Comparison of ENCODE assay signal across 8 cellular contexts in genomic region chr1:77975386-77975785, GRCh38. TPM values are rescaled to one million over a fixed set of nuclear protein-coding genes. Genes with fewer than 3 reads are reported as not detected.
DNase-seq lines count a peak whose midpoint lies in the region; ATAC-seq and TF ChIP-seq lines count a peak whose summit lies in the region.

No MANE protein-coding gene starts in this region.

- H3K4me3 ChIP-seq in MM.1S (ENCODE audit: low read length) (no peak overlapping the region), neural cell (ENCODE audit: low read length) (peak overlapping the region; percentile 90)

- H3K4me1 ChIP-seq in MM.1S (ENCODE audit: low read length) = peaks cover 20% of the 10 kb centered on the region

- H3K4me3 Mint-ChIP-seq in central memory CD8-positive, alpha-beta T cell = no peak overlapping the region

- H3K79me2 ChIP-seq in MM.1S (ENCODE audit: low read length) = peaks cover 95% of the 10 kb centered on the region
- H3K79me2 ChIP-seq in neural cell (replicated peaks; ENCODE audit: insufficient read depth, low read length) = peaks cover 85% of the 10 kb centered on the region

- peaks cover 47% of the 10 kb centered on the region for H3K4me1 Mint-ChIP-seq in central memory CD8-positive, alpha-beta T cell

- DNase-seq in ELR (ENCODE audit: low read depth) = peak; percentile 76
- DNase-seq in MM.1S = no peak
- no peak for DNase-seq in central memory CD8-positive, alpha-beta T cell (ENCODE audit: low spot score in 2 of 2)
- no peak for DNase-seq in ACHN
- no peak for DNase-seq in head of caudate nucleus

- H3K4me2 ChIP-seq in MM.1S (ENCODE audit: low read depth, low read length) (peak overlapping the region; percentile 84), neural cell (ENCODE audit: low read length) (peak overlapping the region; percentile 27)

- H3K27ac ChIP-seq in MM.1S (ENCODE audit: low read length) = no peak overlapping the region
- no peak overlapping the region for H3K27ac ChIP-seq in neural cell (ENCODE audit: low read length)

- intact Hi-C loops in head of caudate nucleus (cut with DNase I) = loop anchor here (10.0 kb wide), 1 partner anchor 139 kb away; no protein-coding TSS in a partner anchor

- ATAC-seq in central memory CD8-positive, alpha-beta T cell (replicated peaks; ENCODE audit: extremely low read depth, poor library complexity, severe bottlenecking) = no peak
- ATAC-seq in HG03108 (IDR thresholded peaks at IDR 0.05; ENCODE audit: unreplicated experiment) (no peak), GM19023 (IDR thresholded peaks at IDR 0.05; ENCODE audit: unreplicated experiment) (no peak)

- H3K27me3 ChIP-seq in MM.1S (replicated peaks; ENCODE audit: insufficient read depth, low read length) = no peaks in the 10 kb centered on the region
- H3K27me3 ChIP-seq in neural cell (ENCODE audit: insufficient read depth, low read depth, low read length) = no peaks in the 10 kb centered on the region

- H3K9me3 ChIP-seq in MM.1S (replicated peaks; ENCODE audit: insufficient read depth, low read length) = no peaks in the 10 kb centered on the region
- no peaks in the 10 kb centered on the region for H3K9me3 ChIP-seq in neural cell (ENCODE audit: low read length)

- no peak for TF ChIP-seq EP300 in neural cell (conservative IDR thresholded peaks at IDR 0.05; ENCODE audit: poor library complexity, severe bottlenecking)

- no peak for TF ChIP-seq RAD21 in neural cell (conservative IDR thresholded peaks at IDR 0.05)

- no peaks in the 10 kb centered on the region for H3K9me3 Mint-ChIP-seq in central memory CD8-positive, alpha-beta T cell

- H3K36me3 ChIP-seq in MM.1S (replicated peaks; ENCODE audit: insufficient read depth, low read length) (peaks cover 6% of the 10 kb centered on the region; the same call in 1 of the 2 replicates), neural cell (ENCODE audit: insufficient read depth, low read length) (peaks cover 3% of the 10 kb centered on the region)

- H4K20me1 ChIP-seq in MM.1S (ENCODE audit: insufficient read depth, low read length) (peaks cover 74% of the 10 kb centered on the region), neural cell (ENCODE audit: insufficient read depth) (peaks cover 31% of the 10 kb centered on the region)

- no peaks in the 10 kb centered on the region for H3K9me2 ChIP-seq in MM.1S (replicated peaks; ENCODE audit: insufficient read depth, low read length)
- H3K9me2 ChIP-seq in neural cell (ENCODE audit: insufficient read depth, low read length) = no peaks in the 10 kb centered on the region

- H3K9ac ChIP-seq in MM.1S (ENCODE audit: low read length) = no peak overlapping the region
- no peak overlapping the region for H3K9ac ChIP-seq in neural cell (ENCODE audit: low read length)

- H3K36me3 Mint-ChIP-seq in central memory CD8-positive, alpha-beta T cell (ENCODE audit: insufficient read depth) = peaks cover 36% of the 10 kb centered on the region

- in situ Hi-C loops in ACHN (cut with HindIII; ENCODE audit: low pct_ligation_motif_present, low pct_unique_long_range_greater_than_20kb, low sequenced_read_pairs) = no loop called here

- H2AFZ ChIP-seq in MM.1S (ENCODE audit: low read length) (no peak overlapping the region), neural cell (ENCODE audit: low read depth, low read length) (no peak overlapping the region)

- no peaks in the 10 kb centered on the region for H3K27me3 Mint-ChIP-seq in central memory CD8-positive, alpha-beta T cell

- H3F3A ChIP-seq in MM.1S (ENCODE audit: insufficient read depth, low read length) (peaks cover 21% of the 10 kb centered on the region), neural cell (ENCODE audit: insufficient read depth, low read length, poor library complexity, severe bottlenecking) (peaks cover 5% of the 10 kb centered on the region)

- TF ChIP-seq CTCF in MM.1S (IDR thresholded peaks at IDR 0.05; ENCODE audit: low read length) = no peak
- no peak for TF ChIP-seq CTCF in neural cell (IDR thresholded peaks at IDR 0.05; ENCODE audit: poor library complexity, severe bottlenecking)

- peak overlapping the region; percentile 69 for H3K27ac Mint-ChIP-seq in central memory CD8-positive, alpha-beta T cell (ENCODE audit: low read depth)

TF ChIP-seq in neural cell, 6 proteins besides CTCF, POLR2A, EP300 and RAD21:
- TF ChIP-seq EZH2 (IDR thresholded peaks at IDR 0.05; ENCODE audit: borderline replicate concordance, insufficient read depth, low read length, poor library complexity, severe bottlenecking) (no peak), REST (IDR thresholded peaks at IDR 0.05; ENCODE audit: borderline replicate concordance) (no peak), SMC3 (conservative IDR thresholded peaks at IDR 0.05; ENCODE audit: poor library complexity) (no peak), TAF1 (IDR thresholded peaks at IDR 0.05; ENCODE audit: low read depth) (no peak), POLR2AphosphoS5 (IDR thresholded peaks at IDR 0.05) (no peak), MXI1 (conservative IDR thresholded peaks at IDR 0.05; ENCODE audit: poor library complexity, severe bottlenecking) (no peak)

RNA-seq across cellular contexts. Expression of gene FUBP1, which starts 3.5 kb away (rescaled TPM):
- 569 and 630 TPM in 2 replicates for polyA plus RNA-seq in neural cell
- polyA minus RNA-seq in neural cell = 465 and 535 TPM in 2 replicates

RNA-seq across cellular contexts. Expression of gene DNAJB4, which starts 29.4 kb away (rescaled TPM):
- polyA plus RNA-seq in neural cell = 39.4 and 42.2 TPM in 2 replicates
- polyA minus RNA-seq in neural cell = 42.1 and 46.3 TPM in 2 replicates
